ENCODE assay signal across 17 cellular contexts in genomic region chr9:16992138-16992537, GRCh38.
DNase-seq lines count a peak whose midpoint lies in the region; ATAC-seq and TF ChIP-seq lines count a peak whose summit lies in the region.
"Had no signal": no experiment of that assay in that cellular context is flagged by ENCODE, and none has a peak within 500 bp of the region (broad histone marks: within the 10 kb centered on the region; RNA-seq: fewer than 3 reads in every experiment).

No MANE protein-coding gene starts in this region.

- no peaks in the 10 kb centered on the region for H3K27me3 Mint-ChIP-seq in WTC11 (ENCODE audit: low read depth)
- H3K27me3 Mint-ChIP-seq: CD4-positive, alpha-beta memory T cell had no signal

- H3K27ac Mint-ChIP-seq in WTC11: no peak overlapping the region
- H3K27ac Mint-ChIP-seq: CD14-positive monocyte; CD4-positive, alpha-beta memory T cell had no signal

- H3F3A ChIP-seq in GM23248 (ENCODE audit: insufficient read depth): peaks cover 20% of the 10 kb centered on the region

- H3K9ac ChIP-seq in GM23248: peak overlapping the region; percentile 15
- H3K9ac ChIP-seq: BLaER1 had no signal

- peak overlapping the region; percentile 53 for H3K27ac ChIP-seq in GM23248
- H3K27ac ChIP-seq in osteoblast (ENCODE audit: low read depth, low read length): no peak overlapping the region
- H3K27ac ChIP-seq: BLaER1 had no signal

- in situ Hi-C loops in GM23248 (cut with MboI): no loop called here

- no peaks in the 10 kb centered on the region for H3K9me2 ChIP-seq in GM23248 (ENCODE audit: insufficient read depth)

- H3K36me3 ChIP-seq in GM23248 (ENCODE audit: low read depth) (no peaks in the 10 kb centered on the region), osteoblast (ENCODE audit: insufficient read depth, low read length) (no peaks in the 10 kb centered on the region)
- H3K36me3 ChIP-seq: BLaER1, HAP-1 had no signal

- WGBS in GM23248 (ENCODE audit: low coverage in 1 of 2, low lambda C conversion rate in 2 of 2, missing lambda C conversion rate in 2 of 2), 2 experiments: 15 to 26% methylated on average over 2 of the region's 2 CpGs

- CTCF ChIA-PET in WTC11 (lab: Charles Lee): interaction anchor here (0.7 kb wide), 1 partner anchor 119 kb away, joined by 3 read pairs; no protein-coding TSS in a partner anchor

- no peaks in the 10 kb centered on the region for H3K4me1 Mint-ChIP-seq in WTC11
- H3K4me1 Mint-ChIP-seq: CD14-positive monocyte; CD4-positive, alpha-beta memory T cell had no signal

- peaks cover 17% of the 10 kb centered on the region for H3K36me3 Mint-ChIP-seq in WTC11
- H3K36me3 Mint-ChIP-seq: CD14-positive monocyte; CD4-positive, alpha-beta memory T cell had no signal

- POLR2A ChIA-PET in WTC11 (lab: Charles Lee): no interaction called here

- H3K4me1 ChIP-seq in GM23248 (ENCODE audit: insufficient read depth) (peaks cover 19% of the 10 kb centered on the region), osteoblast (ENCODE audit: insufficient read depth, low read length) (peaks cover 8% of the 10 kb centered on the region)
- H3K4me1 ChIP-seq: HAP-1 had no signal

- H4K20me1 ChIP-seq in GM23248 (ENCODE audit: insufficient read depth): no peaks in the 10 kb centered on the region
- no peaks in the 10 kb centered on the region for H4K20me1 ChIP-seq in osteoblast (ENCODE audit: insufficient read depth, low read length)
- H4K20me1 ChIP-seq: BLaER1 had no signal

- H3K4me3 ChIP-seq in GM23248: no peak overlapping the region
- no peak overlapping the region for H3K4me3 ChIP-seq in fibroblast of mammary gland (ENCODE audit: control insufficient read depth, low read depth, low read length)
- H3K4me3 ChIP-seq in osteoblast (ENCODE audit: insufficient read depth, low read length): no peak overlapping the region
- H3K4me3 ChIP-seq: BLaER1, HAP-1 had no signal

- peaks cover 30% of the 10 kb centered on the region for H3K9me3 Mint-ChIP-seq in WTC11

- no peak overlapping the region for H3K4me3 Mint-ChIP-seq in WTC11
- H3K4me3 Mint-ChIP-seq: CD14-positive monocyte; CD4-positive, alpha-beta memory T cell had no signal

- H2AFZ ChIP-seq in GM23248 (peak overlapping the region; percentile 60), osteoblast (ENCODE audit: low read length) (peak overlapping the region; percentile 46)

- H3K79me2 ChIP-seq in GM23248 (ENCODE audit: insufficient read depth): no peaks in the 10 kb centered on the region
- no peaks in the 10 kb centered on the region for H3K79me2 ChIP-seq in osteoblast (ENCODE audit: insufficient read depth, low read length)

- H3K4me2 ChIP-seq in GM23248 (ENCODE audit: unreplicated experiment) (peak overlapping the region; percentile 8), osteoblast (ENCODE audit: insufficient read depth, low read length) (no peak overlapping the region)
- H3K4me2 ChIP-seq: BLaER1 had no signal

- H3K9me3 ChIP-seq in GM23248 (ENCODE audit: low read depth): peaks cover 5% of the 10 kb centered on the region
- peaks cover 6% of the 10 kb centered on the region for H3K9me3 ChIP-seq in osteoblast (ENCODE audit: low read depth, low read length)

- TF ChIP-seq CTCF in fibroblast of mammary gland (conservative IDR thresholded peaks at IDR 0.05; ENCODE audit: control insufficient read depth, insufficient read depth, low read depth, low read length): no peak
- no peak for TF ChIP-seq CTCF in osteoblast (IDR thresholded peaks at IDR 0.05; ENCODE audit: extremely low read depth, low read depth, low read length)
- no peak for TF ChIP-seq CTCF in omental fat pad (IDR thresholded peaks at IDR 0.05)
- no peak for TF ChIP-seq CTCF in WTC11 (IDR thresholded peaks at IDR 0.05)

- no peak for ATAC-seq in omental fat pad (ENCODE audit: low FRiP score)
- ATAC-seq in WTC11: no peak

- DNase-seq in GM23248 (peak; percentile 66), RPMI7951 (ENCODE audit: low read depth) (peak; percentile 23), fibroblast of mammary gland (ENCODE audit: low read depth) (peak; percentile 39), osteoblast (ENCODE audit: insufficient read length, low spot score, missing footprints) (no peak), GM19240 (ENCODE audit: insufficient read length, low spot score) (no peak), occipital lobe (lab: John Stamatoyannopoulos, UW) (no peak), omental fat pad (ENCODE audit: low spot score) (no peak), WTC11 (ENCODE audit: low spot score) (no peak)
- DNase-seq: ACHN; AML-193; CD4-positive, alpha-beta memory T cell; DMS153; DMS79; GDM1 had no signal

- no peaks in the 10 kb centered on the region for H3K27me3 ChIP-seq in GM23248 (replicated peaks; ENCODE audit: insufficient read depth)
- no peaks in the 10 kb centered on the region for H3K27me3 ChIP-seq in osteoblast (ENCODE audit: insufficient read depth, low read length)
- H3K27me3 ChIP-seq: BLaER1 had no signal

TF ChIP-seq in WTC11, 78 proteins besides CTCF, POLR2A, EP300 and RAD21 (continues in another document):
- TF ChIP-seq ETV6 (CRISPR knock-in tag; IDR thresholded peaks at IDR 0.05) (no peak), TP53 (CRISPR knock-in tag; IDR thresholded peaks at IDR 0.05) (no peak), ZNF232 (CRISPR knock-in tag; IDR thresholded peaks at IDR 0.05) (no peak), E2F1 (CRISPR knock-in tag; IDR thresholded peaks at IDR 0.05) (no peak), ZNF423 (CRISPR knock-in tag; IDR thresholded peaks at IDR 0.05) (no peak), JUN (CRISPR knock-in tag; IDR thresholded peaks at IDR 0.05) (no peak), ZNF396 (CRISPR knock-in tag; IDR thresholded peaks at IDR 0.05; ENCODE audit: borderline replicate concordance) (no peak), EMX1 (CRISPR knock-in tag; IDR thresholded peaks at IDR 0.05) (no peak), CREB1 (CRISPR knock-in tag; IDR thresholded peaks at IDR 0.05) (no peak), MYBL2 (CRISPR knock-in tag; IDR thresholded peaks at IDR 0.05) (no peak), ATF2 (CRISPR knock-in tag; IDR thresholded peaks at IDR 0.05; ENCODE audit: borderline replicate concordance, low read depth) (no peak)
- TF ChIP-seq, protein P1, sequence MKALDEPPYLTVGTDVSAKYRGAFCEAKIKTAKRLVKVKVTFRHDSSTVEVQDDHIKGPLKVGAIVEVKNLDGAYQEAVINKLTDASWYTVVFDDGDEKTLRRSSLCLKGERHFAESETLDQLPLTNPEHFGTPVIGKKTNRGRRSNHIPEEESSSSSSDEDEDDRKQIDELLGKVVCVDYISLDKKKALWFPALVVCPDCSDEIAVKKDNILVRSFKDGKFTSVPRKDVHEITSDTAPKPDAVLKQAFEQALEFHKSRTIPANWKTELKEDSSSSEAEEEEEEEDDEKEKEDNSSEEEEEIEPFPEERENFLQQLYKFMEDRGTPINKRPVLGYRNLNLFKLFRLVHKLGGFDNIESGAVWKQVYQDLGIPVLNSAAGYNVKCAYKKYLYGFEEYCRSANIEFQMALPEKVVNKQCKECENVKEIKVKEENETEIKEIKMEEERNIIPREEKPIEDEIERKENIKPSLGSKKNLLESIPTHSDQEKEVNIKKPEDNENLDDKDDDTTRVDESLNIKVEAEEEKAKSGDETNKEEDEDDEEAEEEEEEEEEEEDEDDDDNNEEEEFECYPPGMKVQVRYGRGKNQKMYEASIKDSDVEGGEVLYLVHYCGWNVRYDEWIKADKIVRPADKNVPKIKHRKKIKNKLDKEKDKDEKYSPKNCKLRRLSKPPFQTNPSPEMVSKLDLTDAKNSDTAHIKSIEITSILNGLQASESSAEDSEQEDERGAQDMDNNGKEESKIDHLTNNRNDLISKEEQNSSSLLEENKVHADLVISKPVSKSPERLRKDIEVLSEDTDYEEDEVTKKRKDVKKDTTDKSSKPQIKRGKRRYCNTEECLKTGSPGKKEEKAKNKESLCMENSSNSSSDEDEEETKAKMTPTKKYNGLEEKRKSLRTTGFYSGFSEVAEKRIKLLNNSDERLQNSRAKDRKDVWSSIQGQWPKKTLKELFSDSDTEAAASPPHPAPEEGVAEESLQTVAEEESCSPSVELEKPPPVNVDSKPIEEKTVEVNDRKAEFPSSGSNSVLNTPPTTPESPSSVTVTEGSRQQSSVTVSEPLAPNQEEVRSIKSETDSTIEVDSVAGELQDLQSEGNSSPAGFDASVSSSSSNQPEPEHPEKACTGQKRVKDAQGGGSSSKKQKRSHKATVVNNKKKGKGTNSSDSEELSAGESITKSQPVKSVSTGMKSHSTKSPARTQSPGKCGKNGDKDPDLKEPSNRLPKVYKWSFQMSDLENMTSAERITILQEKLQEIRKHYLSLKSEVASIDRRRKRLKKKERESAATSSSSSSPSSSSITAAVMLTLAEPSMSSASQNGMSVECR (CRISPR knock-in tag; IDR thresholded peaks at IDR 0.05; ENCODE audit: borderline replicate concordance): no peak

Comparison
In these comparisons a context has a peak if more than half of its experiments do, and no peak if none do; other contexts are left out.
1. DNase-seq: peak in GM23248 (single experiment), RPMI7951 (single experiment) and fibroblast of mammary gland (single experiment); none in osteoblast (single experiment), GM19240 (single experiment), occipital lobe (single experiment), omental fat pad (single experiment) and WTC11 (single experiment).